ENCODE assay signal across 20 cellular contexts in genomic region chr11:71180694-71181466, GRCh38.
"Had no signal": no experiment of that assay in that cellular context is flagged by ENCODE, and none has a peak within 500 bp of the region (broad histone marks: within the 10 kb centered on the region; RNA-seq: fewer than 3 reads in every experiment).

No MANE protein-coding gene starts in this region.

- H3K27ac Mint-ChIP-seq: activated CD4-positive, alpha-beta memory T cell treated with anti-CD3 and anti-CD28 coated beads for 36 hours; activated naive CD8-positive, alpha-beta T cell treated with anti-CD3 and anti-CD28 coated beads, Interleukin-2, amount 50 U/mL, for 24 hours; activated T-cell treated with anti-CD3 and anti-CD28 coated beads, Interleukin-2, amount 50 U/mL, for 72 hours; memory B cell; stimulated activated naive CD8-positive, alpha-beta T cell treated with anti-CD3 and anti-CD28 coated beads, Interleukin-15, Interleukin-2, amounts not matched to agents 100 ng/mL and 50 ng/mL, for 24 hours had no signal

- H3K36me3 Mint-ChIP-seq: activated CD4-positive, alpha-beta memory T cell treated with anti-CD3 and anti-CD28 coated beads for 36 hours; memory B cell had no signal

- H3K36me3 ChIP-seq: thyroid gland had no signal

- DNase-seq: activated CD4-positive, alpha-beta memory T cell treated with anti-CD3 and anti-CD28 coated beads for 36 hours; activated CD4-positive, alpha-beta T cell treated with anti-CD3 and anti-CD28 coated beads for 48 hours; activated gamma-delta T cell; activated naive CD4-positive, alpha-beta T cell treated with anti-CD3 and anti-CD28 coated beads, Interleukin-2, amount 50 U/mL, for 16 hours; activated naive CD8-positive, alpha-beta T cell treated with anti-CD3 and anti-CD28 coated beads, Interleukin-2, amount 50 U/mL, for 24 hours; activated T-cell treated with anti-CD3 and anti-CD28 coated beads, Interleukin-2, amount 50 U/mL, for 72 hours; caudate nucleus; dermis blood vessel endothelial cell; effector CD8-positive, alpha-beta T cell; nephron progenitor cell; nucleus accumbens; stimulated activated CD4-positive, alpha-beta T cell treated with anti-CD3 and anti-CD28 coated beads, Interleukin-12 subunit alpha, Interleukin-12 subunit beta, amount 100 ng/mL, for 4 hours; stimulated activated CD4-positive, alpha-beta T cell treated with anti-CD3 and anti-CD28 coated beads, Interleukin-4, amount 100 ng/mL, for 4 hours; substantia nigra; thyroid gland had no signal

- H3K27me3 ChIP-seq: body of pancreas, hepatocyte, thyroid gland had no signal

- H3K4me1 Mint-ChIP-seq: activated naive CD8-positive, alpha-beta T cell treated with anti-CD3 and anti-CD28 coated beads, Interleukin-2, amount 50 U/mL, for 24 hours; memory B cell had no signal

- H3K27ac ChIP-seq: body of pancreas, foreskin keratinocyte, thyroid gland had no signal

- H3K4me3 ChIP-seq: body of pancreas, hepatocyte, thyroid gland had no signal

- H3K4me1 ChIP-seq: thyroid gland had no signal

- H3K4me3 Mint-ChIP-seq: activated CD4-positive, alpha-beta memory T cell treated with anti-CD3 and anti-CD28 coated beads for 36 hours; activated naive CD8-positive, alpha-beta T cell treated with anti-CD3 and anti-CD28 coated beads, Interleukin-2, amount 50 U/mL, for 24 hours; activated T-cell treated with anti-CD3 and anti-CD28 coated beads, Interleukin-2, amount 50 U/mL, for 72 hours; memory B cell; nephron progenitor cell; stimulated activated naive CD8-positive, alpha-beta T cell treated with anti-CD3 and anti-CD28 coated beads, Interleukin-15, Interleukin-2, amounts not matched to agents 100 ng/mL and 50 ng/mL, for 24 hours had no signal

- ATAC-seq: activated naive CD8-positive, alpha-beta T cell treated with anti-CD3 and anti-CD28 coated beads, Interleukin-2, amount 50 U/mL, for 24 hours; activated T-cell treated with anti-CD3 and anti-CD28 coated beads, Interleukin-2, amount 50 U/mL, for 72 hours; body of pancreas; foreskin keratinocyte had no signal

- H3K9me3 Mint-ChIP-seq: activated T-cell treated with anti-CD3 and anti-CD28 coated beads, Interleukin-2, amount 50 U/mL, for 72 hours had no signal

- H3K9me3 ChIP-seq: thyroid gland had no signal
